Comparison of ENCODE assay signal across 9 cellular contexts in the genomic region with DNA sequence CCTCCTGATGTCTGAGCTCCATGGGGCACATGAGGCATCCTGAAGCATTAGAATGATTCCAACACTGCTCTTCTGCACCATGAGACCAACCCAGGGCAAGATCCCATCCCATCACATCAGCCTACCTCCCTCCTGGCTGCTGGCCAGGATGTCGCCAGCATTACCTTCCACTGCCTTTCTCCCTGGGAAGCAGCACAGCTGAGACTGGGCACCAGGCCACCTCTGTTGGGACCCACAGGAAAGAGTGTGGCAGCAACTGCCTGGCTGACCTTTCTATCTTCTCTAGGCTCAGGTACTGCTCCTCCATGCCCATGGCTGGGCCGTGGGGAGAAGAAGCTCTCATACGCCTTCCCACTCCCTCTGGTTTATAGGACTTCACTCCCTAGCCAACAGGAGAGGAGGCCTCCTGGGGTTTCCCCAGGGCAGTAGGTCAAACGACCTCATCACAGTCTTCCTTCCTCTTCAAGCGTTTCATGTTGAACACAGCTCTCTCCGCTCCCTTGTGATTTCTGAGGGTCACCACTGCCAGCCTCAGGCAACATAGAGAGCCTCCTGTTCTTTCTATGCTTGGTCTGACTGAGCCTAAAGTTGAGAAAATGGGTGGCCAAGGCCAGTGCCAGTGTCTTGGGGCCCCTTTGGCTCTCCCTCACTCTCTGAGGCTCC. TPM values are rescaled to one million over a fixed set of nuclear protein-coding genes. Genes with fewer than 3 reads are reported as not detected.
DNase-seq lines count a peak whose midpoint lies in the region; ATAC-seq and TF ChIP-seq lines count a peak whose summit lies in the region.
"Had no signal": no experiment of that assay in that cellular context is flagged by ENCODE, and none has a peak within 500 bp of the region (broad histone marks: within the 10 kb centered on the region; RNA-seq: fewer than 3 reads in every experiment).

No MANE protein-coding gene starts in this region.

- TF ChIP-seq POLR2A in GM18505 (IDR thresholded peaks at IDR 0.05; ENCODE audit: borderline replicate concordance, extremely low read depth, insufficient read depth, insufficient read length) = no peak

- intact Hi-C loops in left ventricle myocardium superior (cut with micrococcal nuclease) = no loop called here

- DNase-seq in DMS79 (lab: John Stamatoyannopoulos, UW) (peak; percentile 34), GM19238 (ENCODE audit: insufficient read length, low spot score) (peak; percentile 54), left ventricle myocardium superior (peak; percentile 56), NK-92 (lab: John Stamatoyannopoulos, UW; ENCODE audit: unreplicated experiment) (no peak)
- DNase-seq in NK-92 treated with Interleukin-12 subunit alpha and Interleukin-12 subunit beta, amount 100 ng/mL, for 24 hours (lab: John Stamatoyannopoulos, UW) = no peak

- ATAC-seq in HG03457 (IDR thresholded peaks at IDR 0.05; ENCODE audit: unreplicated experiment) = peak; percentile 58
- peak; percentile 28 for ATAC-seq in left ventricle myocardium superior
- ATAC-seq in GM18505 (IDR thresholded peaks at IDR 0.05; ENCODE audit: unreplicated experiment) = no peak
- ATAC-seq in GM19397 (IDR thresholded peaks at IDR 0.05; ENCODE audit: unreplicated experiment) = no peak
- ATAC-seq: HCT116 had no signal

RNA-seq across cellular contexts. Expression of a gene that starts 11.1 kb away (rescaled TPM):
- total RNA-seq in left ventricle myocardium superior = 4.2 TPM

RNA-seq across cellular contexts. Expression of a gene that starts 26.0 kb away (rescaled TPM):
- 0.64 TPM for total RNA-seq in left ventricle myocardium superior

Comparison
In these comparisons a context has a peak if more than half of its experiments do, and no peak if none do; other contexts are left out.
1. DNase-seq: peak in DMS79 (single experiment), GM19238 (single experiment) and left ventricle myocardium superior (single experiment); none in NK-92 treated with Interleukin-12 subunit alpha and Interleukin-12 subunit beta, amount 100 ng/mL, for 24 hours (single experiment) and NK-92 (single experiment).
2. ATAC-seq: peak in HG03457 (single experiment) and left ventricle myocardium superior (single experiment); none in GM18505 (single experiment) and GM19397 (single experiment).